In genomic region chr10:50469778-50470193, GRCh38 we compare ENCODE assay signal across 14 cellular contexts.
DNase-seq lines count a peak whose midpoint lies in the region; ATAC-seq, FAIRE-seq and TF ChIP-seq lines count a peak whose summit lies in the region.
"Had no signal": no experiment of that assay in that cellular context is flagged by ENCODE, and none has a peak within 500 bp of the region (broad histone marks: within the 10 kb centered on the region; RNA-seq: fewer than 3 reads in every experiment).

No MANE protein-coding gene starts in this region.

- CTCF ChIA-PET in IMR-90 (lab: Yijun Ruan, JAX), result no interaction called here

- WGBS in IMR-90 (ENCODE audit: extremely low coverage in 2 of 2, insufficient read length in 1 of 2), 2 experiments, result no CpG with 5 or more reads among the region's 3 CpGs
- WGBS in pancreas, 2 donors, result 35 to 45% methylated on average over 3 of the region's 3 CpGs

- FAIRE-seq in pancreas (lab: Jason Lieb, UNC), result no peak

- dilution Hi-C loops in IMR-90 (cut with HindIII; ENCODE audit: low sequenced_read_pairs, unreplicated experiment), result no loop called here

- peak overlapping the region; percentile 50; the same call in 1 of the 2 replicates for H3K4ac ChIP-seq in IMR-90 (ENCODE audit: low read depth, low read length)

- TF ChIP-seq CTCF in IMR-90 (conservative IDR thresholded peaks at IDR 0.05; ENCODE audit: low read depth, low read length) (no peak), pancreas (IDR thresholded peaks at IDR 0.05) (no peak)

- no peak overlapping the region for H3K18ac ChIP-seq in IMR-90 (ENCODE audit: low read depth, low read length)

- H3K27ac Mint-ChIP-seq in activated T-helper 2 cell treated with anti-CD3 and anti-CD28 coated beads, Interferon-gamma antibody, Interleukin-2, Interleukin-4, amounts not matched to agents 10 μg/mL and 5 μg/mL and 100 μg/mL, durations not matched to agents 14 hours and 24 hours and 36 hours, result no peak overlapping the region
- no peak overlapping the region for H3K27ac Mint-ChIP-seq in stimulated activated naive CD8-positive, alpha-beta T cell treated with anti-CD3 and anti-CD28 coated beads, Interleukin-15, amount 100 ng/mL, for 72 hours
- H3K27ac Mint-ChIP-seq: dendritic cell treated with granulocyte-macrophage colony-stimulating factor and Interleukin-4, amounts not matched to agents 40 ng/mL and 50 ng/mL, for 4 days; neural progenitor cell had no signal

- no peaks in the 10 kb centered on the region for H3K27me3 ChIP-seq in IMR-90 (ENCODE audit: control insufficient read depth, insufficient read depth, low read length)
- H3K27me3 ChIP-seq in pancreas, result no peaks in the 10 kb centered on the region
- H3K27me3 ChIP-seq: neural progenitor cell, tibial nerve had no signal

- H2BK120ac ChIP-seq in IMR-90 (ENCODE audit: low read depth, low read length), result no peak overlapping the region

- H2AFZ ChIP-seq in IMR-90 (replicated peaks; ENCODE audit: low read length, poor library complexity), result no peak overlapping the region

- H3K27ac ChIP-seq in IMR-90 (ENCODE audit: insufficient read depth, low read length) (no peak overlapping the region), angular gyrus (ENCODE audit: low read depth, low read length) (peak overlapping the region; percentile 19), pancreas (peak overlapping the region in 2 of 4 donors; percentile 27 to 71)
- H3K27ac ChIP-seq: neural progenitor cell had no signal

- H3K4me1 ChIP-seq in IMR-90 (ENCODE audit: control insufficient read depth, insufficient read depth, low read length) (peaks cover 9% of the 10 kb centered on the region), pancreas (peaks cover 9 to 25% (median 9%) of the 10 kb centered on the region in 3 donors)

- no peak overlapping the region for H4K8ac ChIP-seq in IMR-90 (ENCODE audit: low read depth in 2 of 2, low read length in 2 of 2)

- in situ Hi-C loops in IMR-90 (cut with MboI; ENCODE audit: low sequenced_read_pairs), result no loop called here

- H3K36me3 ChIP-seq in IMR-90 (ENCODE audit: control insufficient read depth, insufficient read depth, low read length), result no peaks in the 10 kb centered on the region
- H3K36me3 ChIP-seq in pancreas, result no peaks in the 10 kb centered on the region
- H3K36me3 ChIP-seq: neural progenitor cell, tibial nerve had no signal

- H3K9ac ChIP-seq in IMR-90 (ENCODE audit: low read depth, low read length), result no peak overlapping the region
- H3K9ac ChIP-seq: neural progenitor cell had no signal

- no peak overlapping the region for H2BK20ac ChIP-seq in IMR-90 (ENCODE audit: low read depth, low read length)

- H3K9me3 ChIP-seq in IMR-90 (ENCODE audit: control insufficient read depth, insufficient read depth, low read length), result no peaks in the 10 kb centered on the region
- H3K9me3 ChIP-seq in pancreas, result no peaks in the 10 kb centered on the region
- H3K9me3 ChIP-seq: tibial nerve had no signal

- H3K9me1 ChIP-seq in IMR-90 (ENCODE audit: insufficient read depth, low read length), result no peaks in the 10 kb centered on the region

- no peak overlapping the region for H2BK5ac ChIP-seq in IMR-90 (ENCODE audit: low read depth, low read length, poor library complexity, severe bottlenecking)

- peak overlapping the region; percentile 26 for H3K4me2 ChIP-seq in IMR-90 (ENCODE audit: low read depth, low read length)

- H3K79me1 ChIP-seq in IMR-90 (ENCODE audit: low read depth in 1 of 2, low read length in 2 of 2), result peaks cover 4 to 16% of the 10 kb centered on the region in 2 experiments; a peak in 3 of 4 replicates

- H2AK9ac ChIP-seq in IMR-90 (replicated peaks; ENCODE audit: low read depth, low read length, poor library complexity), result no peak overlapping the region

- H4K91ac ChIP-seq in IMR-90 (ENCODE audit: insufficient read depth, low read depth, low read length), result no peak overlapping the region

- H3K56ac ChIP-seq in IMR-90 (ENCODE audit: extremely low read depth, insufficient read depth, low read length), result no peak overlapping the region

- no peak overlapping the region for H3K4me3 Mint-ChIP-seq in activated T-helper 2 cell treated with anti-CD3 and anti-CD28 coated beads, Interferon-gamma antibody, Interleukin-2, Interleukin-4, amounts not matched to agents 10 μg/mL and 5 μg/mL and 100 μg/mL, durations not matched to agents 14 hours and 24 hours and 36 hours (ENCODE audit: low read depth)
- H3K4me3 Mint-ChIP-seq in stimulated activated naive CD8-positive, alpha-beta T cell treated with anti-CD3 and anti-CD28 coated beads, Interleukin-15, amount 100 ng/mL, for 72 hours, result no peak overlapping the region
- H3K4me3 Mint-ChIP-seq: dendritic cell treated with granulocyte-macrophage colony-stimulating factor and Interleukin-4, amounts not matched to agents 40 ng/mL and 50 ng/mL, for 4 days; neural progenitor cell had no signal

- DNase-seq in EH (ENCODE audit: low read depth), result peak; percentile 18
- DNase-seq in IMR-90, result no peak
- DNase-seq in pancreas, result no peak
- DNase-seq in activated T-helper 2 cell treated with anti-CD3 and anti-CD28 coated beads, Interferon-gamma antibody, Interleukin-2, Interleukin-4, amounts not matched to agents 10 μg/mL and 5 μg/mL and 100 μg/mL, durations not matched to agents 14 hours and 24 hours and 36 hours (ENCODE audit: low spot score), result no peak
- DNase-seq in stimulated activated naive CD8-positive, alpha-beta T cell treated with anti-CD3 and anti-CD28 coated beads, Interleukin-15, amount 100 ng/mL, for 72 hours, result no peak
- DNase-seq: activated effector memory CD4-positive, alpha-beta T cell treated with Interleukin-2 at 50 U/mL for 16 hours; DND-41; T-helper 9 cell had no signal

- peak; percentile 19; the same call in 1 of the 2 replicates for ATAC-seq in IMR-90 (ENCODE audit: low read depth)
- peak in 3 of 4 donors; percentile 10 to 40 (median 38) for ATAC-seq in pancreas
- ATAC-seq in stimulated activated naive CD8-positive, alpha-beta T cell treated with anti-CD3 and anti-CD28 coated beads, Interleukin-15, amount 100 ng/mL, for 72 hours, result no peak
- no peak for ATAC-seq in HG02763 (IDR thresholded peaks at IDR 0.05; ENCODE audit: unreplicated experiment)
- no peak for ATAC-seq in HG03108 (IDR thresholded peaks at IDR 0.05; ENCODE audit: unreplicated experiment)

- H4K5ac ChIP-seq in IMR-90 (ENCODE audit: low read depth, low read length), result no peak overlapping the region

- no TSS peak for BruUV-seq in IMR-90 (replicated peaks; lab: Mats Ljungman, UMichigan)

- H3K23ac ChIP-seq in IMR-90 (ENCODE audit: low read depth, low read length), result no peak overlapping the region

- TF ChIP-seq RAD21 in IMR-90 (IDR thresholded peaks at IDR 0.05; ENCODE audit: low read length), result no peak

- H3K4me3 ChIP-seq in IMR-90 (ENCODE audit: insufficient read depth, low read depth, low read length), result no peak overlapping the region
- no peak overlapping the region for H3K4me3 ChIP-seq in pancreas
- H3K4me3 ChIP-seq: neural progenitor cell, tibial nerve had no signal

- peaks cover 10% of the 10 kb centered on the region for H3K36me3 Mint-ChIP-seq in activated T-helper 2 cell treated with anti-CD3 and anti-CD28 coated beads, Interferon-gamma antibody, Interleukin-2, Interleukin-4, amounts not matched to agents 10 μg/mL and 5 μg/mL and 100 μg/mL, durations not matched to agents 14 hours and 24 hours and 36 hours (ENCODE audit: low read depth)
- H3K36me3 Mint-ChIP-seq: neural progenitor cell had no signal

- POLR2A ChIA-PET in IMR-90 (lab: Charles Lee; ENCODE audit: unreplicated experiment), result no interaction called here

- H2AK5ac ChIP-seq in IMR-90 (ENCODE audit: low read depth, low read length), result 0 out of 2 replicates have a peak overlapping the region, but pooled peaks have one; percentile 35

- H3K27me3 Mint-ChIP-seq in activated T-helper 2 cell treated with anti-CD3 and anti-CD28 coated beads, Interferon-gamma antibody, Interleukin-2, Interleukin-4, amounts not matched to agents 10 μg/mL and 5 μg/mL and 100 μg/mL, durations not matched to agents 14 hours and 24 hours and 36 hours (ENCODE audit: low read depth), result no peaks in the 10 kb centered on the region
- H3K27me3 Mint-ChIP-seq in stimulated activated naive CD8-positive, alpha-beta T cell treated with anti-CD3 and anti-CD28 coated beads, Interleukin-15, amount 100 ng/mL, for 72 hours, result no peaks in the 10 kb centered on the region
- H3K27me3 Mint-ChIP-seq: dendritic cell treated with granulocyte-macrophage colony-stimulating factor and Interleukin-4, amounts not matched to agents 40 ng/mL and 50 ng/mL, for 4 days had no signal

- H3K14ac ChIP-seq in IMR-90 (replicated peaks; ENCODE audit: low read depth, low read length), result 0 out of 2 replicates have a peak overlapping the region, but pooled peaks have one; percentile 23

- no peak for TF ChIP-seq POLR2A in IMR-90 (IDR thresholded peaks at IDR 0.05; ENCODE audit: low read depth, low read length)

- no peak overlapping the region for H2BK15ac ChIP-seq in IMR-90 (ENCODE audit: low read depth, low read length)

- H3K4me1 Mint-ChIP-seq in activated T-helper 2 cell treated with anti-CD3 and anti-CD28 coated beads, Interferon-gamma antibody, Interleukin-2, Interleukin-4, amounts not matched to agents 10 μg/mL and 5 μg/mL and 100 μg/mL, durations not matched to agents 14 hours and 24 hours and 36 hours (ENCODE audit: low read depth), result peaks cover 51% of the 10 kb centered on the region
- H3K4me1 Mint-ChIP-seq in stimulated activated naive CD8-positive, alpha-beta T cell treated with anti-CD3 and anti-CD28 coated beads, Interleukin-15, amount 100 ng/mL, for 72 hours, result peaks cover 62% of the 10 kb centered on the region

- H4K20me1 ChIP-seq in IMR-90 (ENCODE audit: insufficient read depth, low read length), result no peaks in the 10 kb centered on the region

- H3K9me3 Mint-ChIP-seq in activated T-helper 2 cell treated with anti-CD3 and anti-CD28 coated beads, Interferon-gamma antibody, Interleukin-2, Interleukin-4, amounts not matched to agents 10 μg/mL and 5 μg/mL and 100 μg/mL, durations not matched to agents 14 hours and 24 hours and 36 hours, result no peaks in the 10 kb centered on the region
- no peaks in the 10 kb centered on the region for H3K9me3 Mint-ChIP-seq in stimulated activated naive CD8-positive, alpha-beta T cell treated with anti-CD3 and anti-CD28 coated beads, Interleukin-15, amount 100 ng/mL, for 72 hours
- H3K9me3 Mint-ChIP-seq: dendritic cell treated with granulocyte-macrophage colony-stimulating factor and Interleukin-4, amounts not matched to agents 40 ng/mL and 50 ng/mL, for 4 days; neural progenitor cell had no signal

- intact Hi-C loops in IMR-90 (cut with micrococcal nuclease), result no loop called here
- intact Hi-C loops in pancreas (cut with DNase I), result no loop called here
- intact Hi-C loops in activated T-helper 2 cell treated with anti-CD3 and anti-CD28 coated beads, Interferon-gamma antibody, Interleukin-2, Interleukin-4, amounts not matched to agents 10 μg/mL and 5 μg/mL and 100 μg/mL, durations not matched to agents 14 hours and 24 hours and 36 hours (cut with micrococcal nuclease), result loop anchor here (2.0 kb wide), 1 partner anchor 33 kb away; no protein-coding TSS in a partner anchor

TF ChIP-seq in IMR-90, 13 proteins besides CTCF, POLR2A, EP300 and RAD21 (continues in another document):
- TF ChIP-seq CHD1 (IDR thresholded peaks at IDR 0.05; ENCODE audit: low read depth, low read length) (no peak), RCOR1 (IDR thresholded peaks at IDR 0.05; ENCODE audit: insufficient replicate concordance, low read length) (no peak), CEBPB (IDR thresholded peaks at IDR 0.05; ENCODE audit: low read depth, low read length) (no peak)

Comparison
In these comparisons a context has a peak if more than half of its experiments do, and no peak if none do; other contexts are left out.
1. ATAC-seq: peak in IMR-90 (single experiment) and pancreas (3 of 4); none in stimulated activated naive CD8-positive, alpha-beta T cell treated with anti-CD3 and anti-CD28 coated beads, Interleukin-15, amount 100 ng/mL, for 72 hours (single experiment), HG02763 (single experiment) and HG03108 (single experiment).